In the genomic region with DNA sequence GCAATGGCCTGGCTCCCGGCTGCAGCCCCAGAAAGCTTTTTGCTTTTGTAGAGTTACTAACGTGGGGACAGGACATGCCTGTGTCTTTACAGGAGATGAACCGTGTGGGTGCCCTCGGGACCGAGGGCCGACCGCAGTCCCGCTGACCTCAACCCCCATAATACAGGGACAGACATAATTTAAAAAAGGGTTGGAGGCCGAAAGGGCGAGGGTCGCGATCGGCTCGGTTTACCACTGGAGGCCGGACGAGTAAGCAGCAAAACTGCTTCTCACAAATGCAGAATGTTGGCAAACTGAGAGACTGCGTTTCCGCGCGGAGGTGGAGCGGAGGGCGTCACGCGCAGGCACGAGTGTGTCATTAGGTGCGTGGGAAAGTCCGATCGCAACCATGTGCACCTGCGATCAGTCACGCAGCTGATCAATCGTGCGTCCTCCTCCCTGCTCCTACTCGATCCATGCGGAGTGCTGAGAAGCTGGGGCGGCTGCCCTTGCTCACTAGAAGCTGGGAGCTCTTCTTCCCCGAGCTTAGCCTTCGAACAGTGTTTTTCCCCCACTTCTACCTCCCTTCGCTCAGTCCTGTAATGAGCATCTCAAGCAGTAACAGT, we compare ENCODE assay signal across 16 cellular contexts. TPM values are rescaled to one million over a fixed set of nuclear protein-coding genes. Genes with fewer than 3 reads are reported as not detected.
"Had no signal": no experiment of that assay in that cellular context is flagged by ENCODE, and none has a peak within 500 bp of the region (broad histone marks: within the 10 kb centered on the region; RNA-seq: fewer than 3 reads in every experiment).

No MANE protein-coding gene starts in this region.

RNA-seq across cellular contexts. Expression of gene OR2T2, which starts 11.5 kb away (rescaled TPM):
- total RNA-seq: naive thymus-derived CD4-positive, alpha-beta T cell; natural killer cell; occipital lobe; osteoblast; prostate gland; pulmonary artery endothelial cell; right atrium auricular region; sciatic nerve; smooth muscle cell; testis; transverse colon; ureter had no signal

RNA-seq across cellular contexts. Expression of gene OR2T1, which starts 31.1 kb away (rescaled TPM):
- total RNA-seq: naive thymus-derived CD4-positive, alpha-beta T cell; natural killer cell; occipital lobe; osteoblast; ovary; prostate gland; pulmonary artery endothelial cell; right atrium auricular region; sciatic nerve; smooth muscle cell; spleen; suprapubic skin; testis; transverse colon; ureter; uterus had no signal

RNA-seq across cellular contexts. Expression of gene OR2T3, which starts 39.2 kb away (rescaled TPM):
- total RNA-seq: naive thymus-derived CD4-positive, alpha-beta T cell; natural killer cell; occipital lobe; osteoblast; ovary; pulmonary artery endothelial cell; right atrium auricular region; sciatic nerve; smooth muscle cell; suprapubic skin; testis; transverse colon; ureter; uterus had no signal

RNA-seq across cellular contexts. Expression of gene OR2T5, which starts 54.5 kb away (rescaled TPM):
- total RNA-seq: naive thymus-derived CD4-positive, alpha-beta T cell; natural killer cell; occipital lobe; osteoblast; prostate gland; pulmonary artery endothelial cell; right atrium auricular region; sciatic nerve; smooth muscle cell; spleen; suprapubic skin; testis; transverse colon; ureter; uterus had no signal

RNA-seq across cellular contexts. Expression of gene OR2T6, which starts 58.4 kb away (rescaled TPM):
- total RNA-seq: naive thymus-derived CD4-positive, alpha-beta T cell; natural killer cell; osteoblast; ovary; pulmonary artery endothelial cell; right atrium auricular region; sciatic nerve; smooth muscle cell; spleen; suprapubic skin; transverse colon; ureter; uterus had no signal
